ENCODE assay signal across 31 cellular contexts in genomic region chr20:17716331-17716730, GRCh38. TPM values are rescaled to one million over a fixed set of nuclear protein-coding genes. Genes with fewer than 3 reads are reported as not detected.
"Had no signal": no experiment of that assay in that cellular context is flagged by ENCODE, and none has a peak within 500 bp of the region (broad histone marks: within the 10 kb centered on the region; RNA-seq: fewer than 3 reads in every experiment).

No MANE protein-coding gene starts in this region.

- H3K4me3 ChIP-seq: cardiac muscle cell had no signal

- H3K27me3 ChIP-seq: cardiac muscle cell had no signal

- FAIRE-seq: astrocyte, bronchial epithelial cell, TTC549 had no signal

- ATAC-seq: activated CD8-positive, alpha-beta memory T cell treated with anti-CD3 and anti-CD28 coated beads, Interleukin-2, amount 10 ng/mL, durations not matched to agents 7 days and 5 days; activated CD8-positive, alpha-beta T cell treated with anti-CD3 and anti-CD28 coated beads, Interleukin-2, amount 10 ng/mL, durations not matched to agents 7 days and 5 days; activated naive CD8-positive, alpha-beta T cell treated with anti-CD3 and anti-CD28 coated beads, Interleukin-2, amount 50 U/mL, for 24 hours had no signal

- H3K27ac ChIP-seq: cardiac muscle cell, VCaP had no signal

- DNase-seq: activated B cell treated with CpG ODN at 0.5 μM for 24 hours; activated CD4-positive, alpha-beta memory T cell treated with anti-CD3 and anti-CD28 coated beads, Interleukin-2, amount 10 ng/mL, durations not matched to agents 7 days and 5 days; activated CD4-positive, alpha-beta T cell treated with anti-CD3 and anti-CD28 coated beads for 4 hours; activated CD4-positive, alpha-beta T cell treated with anti-CD3 and anti-CD28 coated beads, Interleukin-2, amount 10 ng/mL, durations not matched to agents 7 days and 5 days; activated CD4-positive, alpha-beta T cell treated with anti-CD3 and anti-CD28 coated beads, Interleukin-2, amount 50 U/mL, for 48 hours; activated CD4-positive, CD25-positive, alpha-beta regulatory T cell treated with anti-CD3 and anti-CD28 coated beads, Interleukin-2, amount 50 U/mL, for 72 hours; activated CD8-positive, alpha-beta memory T cell treated with anti-CD3 and anti-CD28 coated beads for 24 hours; activated CD8-positive, alpha-beta memory T cell treated with anti-CD3 and anti-CD28 coated beads, Interleukin-2, amount 10 ng/mL, durations not matched to agents 7 days and 5 days; activated CD8-positive, alpha-beta memory T cell treated with anti-CD3 and anti-CD28 coated beads, Interleukin-2, amount 50 U/mL, for 48 hours; activated CD8-positive, alpha-beta T cell treated with anti-CD3 and anti-CD28 coated beads, Interleukin-2, amount 10 ng/mL, durations not matched to agents 7 days and 5 days; activated effector memory CD4-positive, alpha-beta T cell treated with Interleukin-2 at 50 U/mL for 16 hours; activated gamma-delta T cell; activated naive CD4-positive, alpha-beta T cell treated with anti-CD3 and anti-CD28 coated beads, Interleukin-2, amount 10 ng/mL, durations not matched to agents 7 days and 5 days; activated naive CD4-positive, alpha-beta T cell treated with Interleukin-2 at 50 U/mL for 16 hours; activated naive CD8-positive, alpha-beta T cell treated with anti-CD3 and anti-CD28 coated beads, Interleukin-2, amount 10 ng/mL, durations not matched to agents 7 days and 5 days; activated naive CD8-positive, alpha-beta T cell treated with anti-CD3 and anti-CD28 coated beads, Interleukin-2, amount 50 U/mL, for 24 hours; activated T-cell treated with anti-CD3 and anti-CD28 coated beads, Interleukin-2, amount 50 U/mL, for 24 hours; activated T-cell treated with anti-CD3 and anti-CD28 coated beads, Interleukin-2, amount 50 U/mL, for 48 hours; amniotic stem cell; aorta; caudate nucleus; cerebellar nuclear complex; T-helper 1 cell; T-helper 2 cell; T-helper 9 cell had no signal

- H3K36me3 ChIP-seq: cardiac muscle cell had no signal

RNA-seq across cellular contexts. Expression of gene BANF2, which starts 16.6 kb away (rescaled TPM):
- total RNA-seq: activated B cell treated with CpG ODN at 0.5 μM for 24 hours; activated CD4-positive, alpha-beta memory T cell treated with anti-CD3 and anti-CD28 coated beads, Interleukin-2, amount 10 ng/mL, durations not matched to agents 7 days and 5 days; activated CD4-positive, alpha-beta T cell treated with anti-CD3 and anti-CD28 coated beads, Interleukin-2, amount 10 ng/mL, durations not matched to agents 7 days and 5 days; activated CD8-positive, alpha-beta memory T cell treated with anti-CD3 and anti-CD28 coated beads, Interleukin-2, amount 10 ng/mL, durations not matched to agents 7 days and 5 days; activated CD8-positive, alpha-beta T cell treated with anti-CD3 and anti-CD28 coated beads, Interleukin-2, amount 10 ng/mL, durations not matched to agents 7 days and 5 days; activated naive CD8-positive, alpha-beta T cell treated with anti-CD3 and anti-CD28 coated beads, Interleukin-2, amount 10 ng/mL, durations not matched to agents 7 days and 5 days; activated T-helper 2 cell treated with anti-CD3 and anti-CD28 coated beads, Interferon-gamma antibody, Interleukin-2, Interleukin-4, amounts not matched to agents 10 μg/mL and 5 μg/mL and 100 μg/mL, durations not matched to agents 14 hours and 24 hours and 36 hours; aorta; astrocyte; bronchial epithelial cell; cardiac muscle cell had no signal
- polyA plus RNA-seq: aorta, cardiac muscle cell had no signal
